In genomic region chr10:31074357-31075065, GRCh38 we compare ENCODE assay signal across 19 cellular contexts. TPM values are rescaled to one million over a fixed set of nuclear protein-coding genes. Genes with fewer than 3 reads are reported as not detected.
A peak's percentile ranks its signal among the peaks of the same experiment; 100 is the strongest.
DNase-seq lines count a peak whose midpoint lies in the region; ATAC-seq, FAIRE-seq and TF ChIP-seq lines count a peak whose summit lies in the region.
"Had no signal": no experiment of that assay in that cellular context is flagged by ENCODE, and none has a peak within 500 bp of the region (broad histone marks: within the 10 kb centered on the region; RNA-seq: fewer than 3 reads in every experiment).

No MANE protein-coding gene starts in this region.

- DNase-seq in HFFc6 (no peak), keratinocyte (ENCODE audit: low read depth, low spot score) (no peak), thoracic aorta (ENCODE audit: low spot score) (no peak), NCI-H1092 treated with DMSO at 0.1 percent for 48 hours (lab: John Stamatoyannopoulos, UW) (no peak)
- DNase-seq: activated naive CD8-positive, alpha-beta T cell treated with anti-CD3 and anti-CD28 coated beads, Interleukin-2, amount 50 U/mL, for 24 hours; BE2C; effector CD4-positive, alpha-beta T cell; hypothalamus; Karpas-422; kidney; NCI-H1105 treated with DMSO at 0.1 percent for 48 hours; NCI-H748 treated with DMSO at 0.1 percent for 48 hours; occipital lobe; OCI-M1 had no signal

- H3K4me3 Mint-ChIP-seq in HFFc6: peak overlapping the region; percentile 51
- H3K4me3 Mint-ChIP-seq: activated naive CD8-positive, alpha-beta T cell treated with anti-CD3 and anti-CD28 coated beads, Interleukin-2, amount 50 U/mL, for 24 hours; central memory CD8-positive, alpha-beta T cell had no signal

- no peaks in the 10 kb centered on the region for H3K9me3 Mint-ChIP-seq in HFFc6
- H3K9me3 Mint-ChIP-seq: activated naive CD8-positive, alpha-beta T cell treated with anti-CD3 and anti-CD28 coated beads, Interleukin-2, amount 50 U/mL, for 24 hours; central memory CD8-positive, alpha-beta T cell had no signal

- no peaks in the 10 kb centered on the region for H3K79me2 ChIP-seq in keratinocyte (ENCODE audit: control insufficient read depth, insufficient read depth, low read length)

- peak overlapping the region; percentile 64 for H3K4me2 ChIP-seq in keratinocyte (ENCODE audit: control insufficient read depth, extremely low read depth, insufficient read depth, low read depth, low read length)

- dilution Hi-C loops in keratinocyte (cut with MboI; ENCODE audit: extremely low pct_ligation_motif_present, low sequenced_read_pairs): no loop called here

- H3K4me1 ChIP-seq in keratinocyte (ENCODE audit: control insufficient read depth, extremely low read depth, insufficient read depth, low read length): peaks cover 39% of the 10 kb centered on the region
- H3K4me1 ChIP-seq in thoracic aorta (ENCODE audit: control insufficient read depth in 1 of 2, low read depth in 2 of 2): peaks cover 33 to 73% of the 10 kb centered on the region in 2 donors
- H3K4me1 ChIP-seq: BE2C had no signal

- no peaks in the 10 kb centered on the region for H3K9me3 ChIP-seq in keratinocyte (ENCODE audit: control insufficient read depth, low read depth, low read length)
- H3K9me3 ChIP-seq in thoracic aorta: no peaks in the 10 kb centered on the region
- H3K9me3 ChIP-seq: BE2C had no signal

- no peaks in the 10 kb centered on the region for H3K27me3 Mint-ChIP-seq in HFFc6 (ENCODE audit: insufficient read depth)

- no peaks in the 10 kb centered on the region for H3K36me3 ChIP-seq in keratinocyte (ENCODE audit: control insufficient read depth in 2 of 2, extremely low read depth in 1 of 2, insufficient read depth in 2 of 2, low read length in 2 of 2)
- no peaks in the 10 kb centered on the region for H3K36me3 ChIP-seq in thoracic aorta
- H3K36me3 ChIP-seq: BE2C had no signal

- H3K27ac Mint-ChIP-seq in HFFc6: peak overlapping the region; percentile 84
- H3K27ac Mint-ChIP-seq: activated naive CD8-positive, alpha-beta T cell treated with anti-CD3 and anti-CD28 coated beads, Interleukin-2, amount 50 U/mL, for 24 hours had no signal

- no peaks in the 10 kb centered on the region for H3K27me3 ChIP-seq in keratinocyte (ENCODE audit: control insufficient read depth, extremely low read depth, insufficient read depth, low read length)
- H3K27me3 ChIP-seq in thoracic aorta (replicated peaks; ENCODE audit: insufficient read depth): no peaks in the 10 kb centered on the region
- H3K27me3 ChIP-seq: BE2C had no signal

- 0 out of 2 replicates have a peak, but pooled peaks cover 11% of the 10 kb centered on the region for H3K36me3 Mint-ChIP-seq in HFFc6 (ENCODE audit: low read depth)

- peak overlapping the region; percentile 34 for H2AFZ ChIP-seq in keratinocyte (ENCODE audit: control insufficient read depth, low read length)

- FAIRE-seq in keratinocyte (lab: Jason Lieb, UNC): peak; percentile 74
- FAIRE-seq: kidney had no signal

- H3K4me3 ChIP-seq in keratinocyte (ENCODE audit: control insufficient read depth in 2 of 3, extremely low read depth in 1 of 3, insufficient read depth in 2 of 3, low read depth in 1 of 3, low read length in 3 of 3) (peak overlapping the region in 1 of 3 experiments; percentile 5), thoracic aorta (no peak overlapping the region)
- H3K4me3 ChIP-seq: SK-N-MC had no signal

- H3K9me1 ChIP-seq in keratinocyte (ENCODE audit: control insufficient read depth, extremely low read depth, insufficient read depth, low read length): no peaks in the 10 kb centered on the region

- ATAC-seq in thoracic aorta (ENCODE audit: insufficient number of reproducible peaks, low FRiP score, low read depth) (no peak), HG02763 (IDR thresholded peaks at IDR 0.05; ENCODE audit: unreplicated experiment) (no peak), HG02981 (IDR thresholded peaks at IDR 0.05; ENCODE audit: unreplicated experiment) (no peak)
- ATAC-seq: activated naive CD8-positive, alpha-beta T cell treated with anti-CD3 and anti-CD28 coated beads, Interleukin-2, amount 50 U/mL, for 24 hours had no signal

- TF ChIP-seq CTCF in HFFc6 (IDR thresholded peaks at IDR 0.05): no peak
- TF ChIP-seq CTCF in VCaP (conservative IDR thresholded peaks at IDR 0.05): no peak
- no peak for TF ChIP-seq CTCF in keratinocyte (optimal IDR thresholded peaks at IDR 0.05 in 1 of 3, IDR thresholded peaks at IDR 0.05 in 1 of 3, conservative IDR thresholded peaks at IDR 0.05 in 1 of 3; ENCODE audit: extremely low read depth in 1 of 3, insufficient read depth in 2 of 3, low read length in 3 of 3)
- no peak for TF ChIP-seq CTCF in thoracic aorta (IDR thresholded peaks at IDR 0.05)

- H3K9ac ChIP-seq in keratinocyte (ENCODE audit: control insufficient read depth, extremely low read depth, insufficient read depth, low read length): peak overlapping the region; percentile 44

- peaks cover 62% of the 10 kb centered on the region for H3K4me1 Mint-ChIP-seq in HFFc6 (ENCODE audit: low read depth)
- H3K4me1 Mint-ChIP-seq: activated naive CD8-positive, alpha-beta T cell treated with anti-CD3 and anti-CD28 coated beads, Interleukin-2, amount 50 U/mL, for 24 hours; central memory CD8-positive, alpha-beta T cell had no signal

- peak overlapping the region; percentile 21; the same call in 1 of the 2 replicates for H3K27ac ChIP-seq in VCaP
- H3K27ac ChIP-seq in keratinocyte (ENCODE audit: control insufficient read depth, insufficient read depth, low read length): peak overlapping the region; percentile 77
- H3K27ac ChIP-seq in thoracic aorta: peak overlapping the region; percentile 84 to 85
- H3K27ac ChIP-seq: SK-N-MC had no signal

- H4K20me1 ChIP-seq in keratinocyte (ENCODE audit: control insufficient read depth, extremely low read depth, insufficient read depth, low read length): no peaks in the 10 kb centered on the region

RNA-seq across cellular contexts. Expression of gene ZNF438, which starts 42.8 kb away (rescaled TPM):
- 1 to 10 TPM; 3.0 to 4.6 (median 3.9) TPM for total RNA-seq in HFFc6 (2021; fragmentation: NEBNext Ultra II Directional; extraction: Animal tissue kit (Norgen Biotek cat#: 25700))
- polyA plus RNA-seq in keratinocyte: 2.7 to 2.8 TPM (median 2.7 TPM) in 3 replicates
- 1.5 TPM for polyA plus RNA-seq in keratinocyte (2011; ENCODE audit: low read depth)
- polyA plus RNA-seq in keratinocyte (2011; cell fraction: cytosol; rRNA removed): 1.5 and 2.1 TPM in 2 replicates
- 3.7 TPM in 2 replicates for polyA plus RNA-seq in keratinocyte (2011; cell fraction: nucleus; rRNA removed)
- 1.9 and 2.1 TPM in 2 replicates for polyA plus RNA-seq in keratinocyte (2012; ENCODE audit: low replicate concordance)
- 2.1 to 4.1 TPM (median 3.7 TPM) in 3 replicates for polyA minus RNA-seq in keratinocyte
- 1.2 TPM for polyA minus RNA-seq in keratinocyte (2011; cell fraction: cytosol; rRNA and poly(A)+ RNA removed)
- polyA minus RNA-seq in keratinocyte (2011; cell fraction: nucleus; rRNA and poly(A)+ RNA removed): 2.5 and 3.3 TPM in 2 replicates
- 10 to 100 TPM; 10.6 to 14.5 TPM for total RNA-seq in thoracic aorta

Comparison
In these comparisons a context has a peak if more than half of its experiments do, and no peak if none do; other contexts are left out.
1. H3K27ac ChIP-seq: peak in every context shown above with its lines; median percentile 84 in thoracic aorta; 77 in keratinocyte; 21 in VCaP.